Comparison of ENCODE assay signal across 15 cellular contexts in the genomic region with DNA sequence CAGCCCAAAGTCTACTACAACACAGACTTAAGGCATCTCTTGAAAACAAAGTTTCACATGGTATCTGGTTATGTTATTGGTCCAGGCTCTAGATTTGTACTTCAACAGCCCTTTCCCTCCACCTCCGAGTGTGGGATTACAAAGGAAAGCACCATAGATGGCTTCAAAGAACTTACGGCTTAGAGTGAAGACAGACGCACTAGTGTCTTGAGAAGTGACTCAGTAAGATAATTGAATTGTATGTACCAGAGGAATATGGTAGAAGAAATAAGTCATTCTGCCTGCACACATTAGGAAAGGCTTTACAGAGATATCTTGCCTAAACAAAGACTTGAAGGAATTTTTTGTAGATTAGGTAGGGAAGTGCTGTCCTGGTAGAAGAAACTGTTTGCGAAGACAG.
DNase-seq lines count a peak whose midpoint lies in the region; ATAC-seq and TF ChIP-seq lines count a peak whose summit lies in the region.
"Had no signal": no experiment of that assay in that cellular context is flagged by ENCODE, and none has a peak within 500 bp of the region (broad histone marks: within the 10 kb centered on the region; RNA-seq: fewer than 3 reads in every experiment).

No MANE protein-coding gene starts in this region.

- H3K27me3 ChIP-seq in gastroesophageal sphincter: no peaks in the 10 kb centered on the region
- H3K27me3 ChIP-seq in sigmoid colon: no peaks in the 10 kb centered on the region
- H3K27me3 ChIP-seq in uterus: no peaks in the 10 kb centered on the region
- H3K27me3 ChIP-seq: BE2C had no signal

- no peak overlapping the region for H3K4me3 ChIP-seq in gastroesophageal sphincter
- no peak overlapping the region for H3K4me3 ChIP-seq in sigmoid colon
- no peak overlapping the region for H3K4me3 ChIP-seq in uterus

- peak; percentile 49 for DNase-seq in amniotic epithelial cell (ENCODE audit: low read depth)
- no peak for DNase-seq in sigmoid colon
- DNase-seq in uterus: no peak
- DNase-seq in pons (ENCODE audit: low spot score): no peak
- no peak for DNase-seq in GOT3 (lab: John Stamatoyannopoulos, UW)
- DNase-seq: ACHN; BE2C; C1 segment of cervical spinal cord; CD4-positive, CD25-positive, alpha-beta regulatory T cell; DMS153; DMS79 treated with DMSO at 0.1 percent for 48 hours; GF-D8; HCEC 1CT had no signal

- TF ChIP-seq POLR2A in gastroesophageal sphincter (IDR thresholded peaks at IDR 0.05) (no peak), sigmoid colon (IDR thresholded peaks at IDR 0.05) (no peak), uterus (IDR thresholded peaks at IDR 0.05) (no peak)

- TF ChIP-seq CTCF in gastroesophageal sphincter (IDR thresholded peaks at IDR 0.05) (no peak), sigmoid colon (IDR thresholded peaks at IDR 0.05) (no peak), uterus (IDR thresholded peaks at IDR 0.05) (no peak)

- intact Hi-C loops in sigmoid colon (cut with DNase I) (loop anchor here (5.0 to 10.0 kb wide), 2 partner anchors 180 to 263 kb away; no protein-coding TSS in a partner anchor), uterus (cut with DNase I; ENCODE audit: low total_unique reads) (no loop called here)

- H3K4me1 ChIP-seq in gastroesophageal sphincter (peaks cover 28 to 54% (median 28%) of the 10 kb centered on the region in 3 donors), sigmoid colon (peaks cover 0 to 71% (median 57%) of the 10 kb centered on the region in 4 donors), uterus (peaks cover 13% of the 10 kb centered on the region in 2 donors)

- 70 to 86% methylated on average over 2 to 4 of the region's 4 CpGs for WGBS in gastroesophageal sphincter (ENCODE audit: low coverage in 1 of 2), 2 donors
- 93 to 94% methylated on average over 4 of the region's 4 CpGs for WGBS in sigmoid colon, 2 donors

- H3K9me3 ChIP-seq in gastroesophageal sphincter: no peaks in the 10 kb centered on the region
- H3K9me3 ChIP-seq in sigmoid colon: no peaks in the 10 kb centered on the region
- no peaks in the 10 kb centered on the region for H3K9me3 ChIP-seq in uterus
- H3K9me3 ChIP-seq: BE2C had no signal

- H3K27ac ChIP-seq in gastroesophageal sphincter (peak overlapping the region; percentile 6 to 89 (median 75)), sigmoid colon (peak overlapping the region in 3 of 4 donors; percentile 87 to 94 (median 88)), uterus (peak overlapping the region; percentile 76 to 95)

- H3K36me3 ChIP-seq in gastroesophageal sphincter: no peaks in the 10 kb centered on the region
- no peaks in the 10 kb centered on the region for H3K36me3 ChIP-seq in sigmoid colon
- no peaks in the 10 kb centered on the region for H3K36me3 ChIP-seq in uterus
- H3K36me3 ChIP-seq: BE2C had no signal

- TF ChIP-seq EP300 in gastroesophageal sphincter (IDR thresholded peaks at IDR 0.05) (no peak), sigmoid colon (IDR thresholded peaks at IDR 0.05) (peak in 2 of 4 donors; percentile 18 to 23)

- ATAC-seq in gastroesophageal sphincter (no peak), GM19452 (IDR thresholded peaks at IDR 0.05; ENCODE audit: unreplicated experiment) (no peak)
